1 cellular context compared by ENCODE assay signal in genomic region chr17:42456223-42457106, GRCh38.
TF ChIP-seq lines count a peak whose summit lies in the region.

No MANE protein-coding gene starts in this region.

TF ChIP-seq in K562, 482 proteins besides CTCF, POLR2A, EP300 and RAD21 (continued from another document):
- TF ChIP-seq RERE (CRISPR knock-in tag; IDR thresholded peaks at IDR 0.05; ENCODE audit: borderline replicate concordance) (no peak), ZNF707 (CRISPR knock-in tag; conservative IDR thresholded peaks at IDR 0.05) (no peak), ZFP1 (CRISPR knock-in tag; IDR thresholded peaks at IDR 0.05) (no peak), ZNF12 (CRISPR knock-in tag; IDR thresholded peaks at IDR 0.05) (no peak), ZNF551 (CRISPR knock-in tag; IDR thresholded peaks at IDR 0.05) (no peak), ZNF347 (CRISPR knock-in tag; IDR thresholded peaks at IDR 0.05; ENCODE audit: low read depth) (no peak), ZNF184 (CRISPR knock-in tag; IDR thresholded peaks at IDR 0.05) (no peak), ELF4 (CRISPR knock-in tag; IDR thresholded peaks at IDR 0.05) (0 out of 2 replicates have a peak, but pooled peaks have one; percentile 37), RFX5 (IDR thresholded peaks at IDR 0.05; ENCODE audit: low read depth, low read length) (no peak), CBX3 (IDR thresholded peaks at IDR 0.05; ENCODE audit: borderline replicate concordance in 1 of 2, low read length in 2 of 2) (peak in 1 of 2 experiments; percentile 41; a peak in 2 of 3 replicates), MBD1 (CRISPR knock-in tag; IDR thresholded peaks at IDR 0.05) (no peak), BRCA1 (IDR thresholded peaks at IDR 0.05) (no peak), BRCA1 (CRISPR knock-in tag; IDR thresholded peaks at IDR 0.05) (no peak), ELK3 (CRISPR knock-in tag; IDR thresholded peaks at IDR 0.05) (no peak), ZFP36 (IDR thresholded peaks at IDR 0.05; ENCODE audit: low read depth, low read length, partially characterized antibody) (no peak), ZNF398 (CRISPR knock-in tag; IDR thresholded peaks at IDR 0.05) (no peak), E2F8 (IDR thresholded peaks at IDR 0.05; ENCODE audit: low read depth, partially characterized antibody) (no peak), ELF1 (tag; IDR thresholded peaks at IDR 0.05) (no peak; the same call in 1 of the 2 replicates), HDAC1 (IDR thresholded peaks at IDR 0.05) (peak; percentile 67 to 90; a peak in 3 of 4 replicates), GTF3C2 (IDR thresholded peaks at IDR 0.05; ENCODE audit: borderline replicate concordance, extremely low read depth, insufficient read length) (no peak), NRF1 (conservative IDR thresholded peaks at IDR 0.05 in 1 of 2, IDR thresholded peaks at IDR 0.05 in 1 of 2) (no peak), PTRF (tag; IDR thresholded peaks at IDR 0.05) (no peak), ZNF639 (CRISPR knock-in tag; conservative IDR thresholded peaks at IDR 0.05 in 1 of 2, IDR thresholded peaks at IDR 0.05 in 1 of 2) (no peak), SETDB1 (IDR thresholded peaks at IDR 0.05; ENCODE audit: low read length) (no peak), ZNF324 (CRISPR knock-in tag; IDR thresholded peaks at IDR 0.05) (no peak), NFE2L1 (tag; IDR thresholded peaks at IDR 0.05; ENCODE audit: borderline replicate concordance, low read depth) (no peak), ZNF124 (CRISPR knock-in tag; IDR thresholded peaks at IDR 0.05) (no peak), CBX8 (IDR thresholded peaks at IDR 0.05; ENCODE audit: borderline replicate concordance, extremely low read depth, low read depth, low read length, poor library complexity, severe bottlenecking) (no peak), ZNF780A (CRISPR knock-in tag; IDR thresholded peaks at IDR 0.05) (no peak), ZNF165 (CRISPR knock-in tag; IDR thresholded peaks at IDR 0.05; ENCODE audit: borderline replicate concordance) (no peak), HMGN3 (IDR thresholded peaks at IDR 0.05; ENCODE audit: borderline replicate concordance, extremely low read depth, insufficient read length, low read depth, low read length) (no peak), PPARD (CRISPR knock-in tag; IDR thresholded peaks at IDR 0.05) (no peak), GTF2B (IDR thresholded peaks at IDR 0.05; ENCODE audit: extremely low read depth, insufficient read length) (no peak), ZNF282 (CRISPR knock-in tag; IDR thresholded peaks at IDR 0.05) (no peak), LCOR (CRISPR knock-in tag; IDR thresholded peaks at IDR 0.05) (no peak), MLX (CRISPR knock-in tag; conservative IDR thresholded peaks at IDR 0.05) (no peak), DLX4 (CRISPR knock-in tag; IDR thresholded peaks at IDR 0.05) (no peak), HBP1 (CRISPR knock-in tag; IDR thresholded peaks at IDR 0.05) (no peak), ZNF431 (CRISPR knock-in tag; IDR thresholded peaks at IDR 0.05) (no peak), NR2C2 (CRISPR knock-in tag; IDR thresholded peaks at IDR 0.05) (no peak), NR2C2 (tag; IDR thresholded peaks at IDR 0.05) (no peak; the same call in 1 of the 2 replicates)
